In genomic region chr9:115614326-115614725, GRCh38 we compare ENCODE assay signal across 19 cellular contexts.
"Had no signal": no experiment of that assay in that cellular context is flagged by ENCODE, and none has a peak within 500 bp of the region (broad histone marks: within the 10 kb centered on the region; RNA-seq: fewer than 3 reads in every experiment).

No MANE protein-coding gene starts in this region.

- H3K4me3 ChIP-seq: dorsolateral prefrontal cortex, pancreas, psoas muscle, thyroid gland had no signal

- ATAC-seq: effector memory CD8-positive, alpha-beta T cell; left ventricle myocardium superior; pancreas; psoas muscle; right cardiac atrium had no signal

- H3K9me3 ChIP-seq: neutrophil, pancreas, psoas muscle, thyroid gland had no signal

- H3K36me3 ChIP-seq: neutrophil, pancreas, thyroid gland had no signal

- H3K27me3 ChIP-seq: neutrophil, pancreas, thyroid gland had no signal

- DNase-seq: activated CD4-positive, alpha-beta memory T cell treated with anti-CD3 and anti-CD28 coated beads, Interleukin-2, amount 10 ng/mL, durations not matched to agents 7 days and 5 days; activated CD4-positive, alpha-beta T cell treated with anti-CD3 and anti-CD28 coated beads for 48 hours; activated effector memory CD4-positive, alpha-beta T cell treated with anti-CD3 and anti-CD28 coated beads, Interleukin-2, amount 50 U/mL, for 16 hours; activated naive CD4-positive, alpha-beta T cell treated with anti-CD3 and anti-CD28 coated beads, Interleukin-2, amount 50 U/mL, for 16 hours; activated T-cell treated with anti-CD3 and anti-CD28 coated beads for 4 hours; aorta; dorsolateral prefrontal cortex; effector memory CD8-positive, alpha-beta T cell; foreskin melanocyte; glutamatergic neuron; hippocampal formation; left ventricle myocardium superior; pancreas; psoas muscle; right cardiac atrium; stimulated activated CD4-positive, alpha-beta T cell treated with anti-CD3 and anti-CD28 coated beads, Interleukin-12 subunit alpha, Interleukin-12 subunit beta, amount 100 ng/mL, for 4 hours; substantia nigra; thyroid gland had no signal

- H3K4me1 ChIP-seq: pancreas, psoas muscle, thyroid gland had no signal

- H3K27ac ChIP-seq: dorsolateral prefrontal cortex, neutrophil, pancreas, psoas muscle, thyroid gland had no signal
